Comparison of ENCODE assay signal across 1 cellular context in the genomic region with DNA sequence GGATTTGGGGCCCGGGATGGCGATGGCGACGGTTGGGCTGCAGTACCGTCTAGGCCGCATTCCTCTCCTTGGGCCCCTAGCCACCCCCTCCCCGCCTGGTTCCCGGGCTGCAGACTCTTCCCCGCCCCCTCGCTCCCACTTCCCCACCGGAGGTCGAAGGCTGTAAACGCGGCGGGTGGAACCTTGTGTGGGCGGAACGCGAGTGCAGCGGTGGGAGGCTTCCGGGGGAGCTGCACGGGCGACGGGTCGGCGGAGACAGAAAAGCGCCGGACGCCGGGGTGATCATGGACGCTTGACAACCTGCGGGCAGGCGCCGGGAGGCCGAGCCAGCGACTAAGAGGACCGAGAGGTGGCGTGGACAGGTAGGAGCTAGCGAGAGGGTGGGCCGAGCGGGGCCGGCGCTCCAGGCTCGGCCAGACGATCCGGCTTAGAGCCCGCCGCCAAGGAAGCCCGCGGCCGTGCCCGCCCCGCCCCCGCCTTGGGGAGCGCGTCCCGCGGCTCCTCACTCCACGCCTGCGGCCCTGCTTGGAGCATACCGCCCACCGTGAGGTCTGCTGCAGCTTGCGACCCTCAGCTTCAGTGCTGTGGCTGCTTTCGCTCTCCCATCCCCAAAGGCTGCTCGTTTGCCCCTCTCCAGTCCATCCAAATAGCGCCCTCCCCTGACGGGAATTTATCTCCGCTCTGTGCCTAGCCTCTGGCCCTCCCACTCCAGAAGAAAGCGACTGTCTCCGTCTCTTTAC.
A peak's percentile ranks its signal among the peaks of the same experiment; 100 is the strongest.
TF ChIP-seq lines count a peak whose summit lies in the region.

A gene (plus strand): TSS at position 269 of the 740 bp plus-strand sequence. CDS start 2,126 bp downstream, outside the sequence.

TF ChIP-seq in HepG2, 621 proteins besides CTCF, POLR2A, EP300 and RAD21 (continued from another document and continues in another):
- TF ChIP-seq, protein P1, sequence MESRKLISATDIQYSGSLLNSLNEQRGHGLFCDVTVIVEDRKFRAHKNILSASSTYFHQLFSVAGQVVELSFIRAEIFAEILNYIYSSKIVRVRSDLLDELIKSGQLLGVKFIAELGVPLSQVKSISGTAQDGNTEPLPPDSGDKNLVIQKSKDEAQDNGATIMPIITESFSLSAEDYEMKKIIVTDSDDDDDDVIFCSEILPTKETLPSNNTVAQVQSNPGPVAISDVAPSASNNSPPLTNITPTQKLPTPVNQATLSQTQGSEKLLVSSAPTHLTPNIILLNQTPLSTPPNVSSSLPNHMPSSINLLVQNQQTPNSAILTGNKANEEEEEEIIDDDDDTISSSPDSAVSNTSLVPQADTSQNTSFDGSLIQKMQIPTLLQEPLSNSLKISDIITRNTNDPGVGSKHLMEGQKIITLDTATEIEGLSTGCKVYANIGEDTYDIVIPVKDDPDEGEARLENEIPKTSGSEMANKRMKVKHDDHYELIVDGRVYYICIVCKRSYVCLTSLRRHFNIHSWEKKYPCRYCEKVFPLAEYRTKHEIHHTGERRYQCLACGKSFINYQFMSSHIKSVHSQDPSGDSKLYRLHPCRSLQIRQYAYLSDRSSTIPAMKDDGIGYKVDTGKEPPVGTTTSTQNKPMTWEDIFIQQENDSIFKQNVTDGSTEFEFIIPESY (CRISPR knock-in tag; IDR thresholded peaks at IDR 0.05): peak; percentile 78
- TF ChIP-seq, protein P2, sequence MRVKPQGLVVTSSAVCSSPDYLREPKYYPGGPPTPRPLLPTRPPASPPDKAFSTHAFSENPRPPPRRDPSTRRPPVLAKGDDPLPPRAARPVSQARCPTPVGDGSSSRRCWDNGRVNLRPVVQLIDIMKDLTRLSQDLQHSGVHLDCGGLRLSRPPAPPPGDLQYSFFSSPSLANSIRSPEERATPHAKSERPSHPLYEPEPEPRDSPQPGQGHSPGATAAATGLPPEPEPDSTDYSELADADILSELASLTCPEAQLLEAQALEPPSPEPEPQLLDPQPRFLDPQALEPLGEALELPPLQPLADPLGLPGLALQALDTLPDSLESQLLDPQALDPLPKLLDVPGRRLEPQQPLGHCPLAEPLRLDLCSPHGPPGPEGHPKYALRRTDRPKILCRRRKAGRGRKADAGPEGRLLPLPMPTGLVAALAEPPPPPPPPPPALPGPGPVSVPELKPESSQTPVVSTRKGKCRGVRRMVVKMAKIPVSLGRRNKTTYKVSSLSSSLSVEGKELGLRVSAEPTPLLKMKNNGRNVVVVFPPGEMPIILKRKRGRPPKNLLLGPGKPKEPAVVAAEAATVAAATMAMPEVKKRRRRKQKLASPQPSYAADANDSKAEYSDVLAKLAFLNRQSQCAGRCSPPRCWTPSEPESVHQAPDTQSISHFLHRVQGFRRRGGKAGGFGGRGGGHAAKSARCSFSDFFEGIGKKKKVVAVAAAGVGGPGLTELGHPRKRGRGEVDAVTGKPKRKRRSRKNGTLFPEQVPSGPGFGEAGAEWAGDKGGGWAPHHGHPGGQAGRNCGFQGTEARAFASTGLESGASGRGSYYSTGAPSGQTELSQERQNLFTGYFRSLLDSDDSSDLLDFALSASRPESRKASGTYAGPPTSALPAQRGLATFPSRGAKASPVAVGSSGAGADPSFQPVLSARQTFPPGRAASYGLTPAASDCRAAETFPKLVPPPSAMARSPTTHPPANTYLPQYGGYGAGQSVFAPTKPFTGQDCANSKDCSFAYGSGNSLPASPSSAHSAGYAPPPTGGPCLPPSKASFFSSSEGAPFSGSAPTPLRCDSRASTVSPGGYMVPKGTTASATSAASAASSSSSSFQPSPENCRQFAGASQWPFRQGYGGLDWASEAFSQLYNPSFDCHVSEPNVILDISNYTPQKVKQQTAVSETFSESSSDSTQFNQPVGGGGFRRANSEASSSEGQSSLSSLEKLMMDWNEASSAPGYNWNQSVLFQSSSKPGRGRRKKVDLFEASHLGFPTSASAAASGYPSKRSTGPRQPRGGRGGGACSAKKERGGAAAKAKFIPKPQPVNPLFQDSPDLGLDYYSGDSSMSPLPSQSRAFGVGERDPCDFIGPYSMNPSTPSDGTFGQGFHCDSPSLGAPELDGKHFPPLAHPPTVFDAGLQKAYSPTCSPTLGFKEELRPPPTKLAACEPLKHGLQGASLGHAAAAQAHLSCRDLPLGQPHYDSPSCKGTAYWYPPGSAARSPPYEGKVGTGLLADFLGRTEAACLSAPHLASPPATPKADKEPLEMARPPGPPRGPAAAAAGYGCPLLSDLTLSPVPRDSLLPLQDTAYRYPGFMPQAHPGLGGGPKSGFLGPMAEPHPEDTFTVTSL (CRISPR knock-in tag; IDR thresholded peaks at IDR 0.05; ENCODE audit: borderline replicate concordance): no peak
- TF ChIP-seq ZNF766 (CRISPR knock-in tag; IDR thresholded peaks at IDR 0.05; ENCODE audit: borderline replicate concordance) (peak; percentile 93), ZSCAN9 (CRISPR knock-in tag; IDR thresholded peaks at IDR 0.05; ENCODE audit: borderline replicate concordance) (peak; percentile 78; the same call in 1 of the 2 replicates), HHEX (CRISPR knock-in tag; IDR thresholded peaks at IDR 0.05) (0 out of 2 replicates have a peak, but pooled peaks have one; percentile 69), ARNT2 (CRISPR knock-in tag; IDR thresholded peaks at IDR 0.05; ENCODE audit: low read depth) (peak; percentile 91; the same call in 1 of the 2 replicates), SMAD3 (CRISPR knock-in tag; IDR thresholded peaks at IDR 0.05) (peak; percentile 98), MXI1 (IDR thresholded peaks at IDR 0.05; ENCODE audit: borderline replicate concordance, low read depth, low read length) (peak; percentile 75; the same call in 2 of the 3 replicates), CEBPB (IDR thresholded peaks at IDR 0.05; ENCODE audit: borderline replicate concordance, low read depth, low read length) (no peak), NR2F2 (IDR thresholded peaks at IDR 0.05; ENCODE audit: borderline replicate concordance, low read depth) (no peak; the same call in 1 of the 2 replicates), NR2F1 (CRISPR knock-in tag; IDR thresholded peaks at IDR 0.05) (peak; percentile 32 to 56; a peak in 1 of 4 replicates), HNRNPL (IDR thresholded peaks at IDR 0.05; ENCODE audit: low read depth, low read length) (peak; percentile 73), MTA1 (CRISPR knock-in tag; IDR thresholded peaks at IDR 0.05; ENCODE audit: borderline replicate concordance) (peak; percentile 98), ZNF747 (CRISPR knock-in tag; IDR thresholded peaks at IDR 0.05; ENCODE audit: borderline replicate concordance) (peak; percentile 100), SNAPC2 (CRISPR knock-in tag; IDR thresholded peaks at IDR 0.05) (peak; percentile 86; the same call in 1 of the 2 replicates), ZNF777 (CRISPR knock-in tag; IDR thresholded peaks at IDR 0.05) (peak; percentile 86), NAIF1 (CRISPR knock-in tag; IDR thresholded peaks at IDR 0.05; ENCODE audit: borderline replicate concordance) (peak; percentile 96), NFKBIZ (CRISPR knock-in tag; IDR thresholded peaks at IDR 0.05) (peak; percentile 93), RXRA (CRISPR knock-in tag; IDR thresholded peaks at IDR 0.05) (peak; percentile 91), PRMT3 (CRISPR knock-in tag; IDR thresholded peaks at IDR 0.05; ENCODE audit: borderline replicate concordance, low read depth) (peak; percentile 83; the same call in 1 of the 2 replicates), ZNF446 (CRISPR knock-in tag; IDR thresholded peaks at IDR 0.05) (peak; percentile 91), ASH2L (IDR thresholded peaks at IDR 0.05; ENCODE audit: insufficient read length, low read depth, low read length) (peak; percentile 100), SMYD3 (CRISPR knock-in tag; IDR thresholded peaks at IDR 0.05) (peak; percentile 96)
- TF ChIP-seq, protein P3, sequence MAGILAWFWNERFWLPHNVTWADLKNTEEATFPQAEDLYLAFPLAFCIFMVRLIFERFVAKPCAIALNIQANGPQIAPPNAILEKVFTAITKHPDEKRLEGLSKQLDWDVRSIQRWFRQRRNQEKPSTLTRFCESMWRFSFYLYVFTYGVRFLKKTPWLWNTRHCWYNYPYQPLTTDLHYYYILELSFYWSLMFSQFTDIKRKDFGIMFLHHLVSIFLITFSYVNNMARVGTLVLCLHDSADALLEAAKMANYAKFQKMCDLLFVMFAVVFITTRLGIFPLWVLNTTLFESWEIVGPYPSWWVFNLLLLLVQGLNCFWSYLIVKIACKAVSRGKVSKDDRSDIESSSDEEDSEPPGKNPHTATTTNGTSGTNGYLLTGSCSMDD (CRISPR knock-in tag; IDR thresholded peaks at IDR 0.05): no peak
- TF ChIP-seq, protein P4, sequence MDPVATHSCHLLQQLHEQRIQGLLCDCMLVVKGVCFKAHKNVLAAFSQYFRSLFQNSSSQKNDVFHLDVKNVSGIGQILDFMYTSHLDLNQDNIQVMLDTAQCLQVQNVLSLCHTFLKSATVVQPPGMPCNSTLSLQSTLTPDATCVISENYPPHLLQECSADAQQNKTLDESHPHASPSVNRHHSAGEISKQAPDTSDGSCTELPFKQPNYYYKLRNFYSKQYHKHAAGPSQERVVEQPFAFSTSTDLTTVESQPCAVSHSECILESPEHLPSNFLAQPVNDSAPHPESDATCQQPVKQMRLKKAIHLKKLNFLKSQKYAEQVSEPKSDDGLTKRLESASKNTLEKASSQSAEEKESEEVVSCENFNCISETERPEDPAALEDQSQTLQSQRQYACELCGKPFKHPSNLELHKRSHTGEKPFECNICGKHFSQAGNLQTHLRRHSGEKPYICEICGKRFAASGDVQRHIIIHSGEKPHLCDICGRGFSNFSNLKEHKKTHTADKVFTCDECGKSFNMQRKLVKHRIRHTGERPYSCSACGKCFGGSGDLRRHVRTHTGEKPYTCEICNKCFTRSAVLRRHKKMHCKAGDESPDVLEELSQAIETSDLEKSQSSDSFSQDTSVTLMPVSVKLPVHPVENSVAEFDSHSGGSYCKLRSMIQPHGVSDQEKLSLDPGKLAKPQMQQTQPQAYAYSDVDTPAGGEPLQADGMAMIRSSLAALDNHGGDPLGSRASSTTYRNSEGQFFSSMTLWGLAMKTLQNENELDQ (CRISPR knock-in tag; IDR thresholded peaks at IDR 0.05; ENCODE audit: borderline replicate concordance): peak; percentile 86; the same call in 1 of the 2 replicates
- TF ChIP-seq, protein P5, sequence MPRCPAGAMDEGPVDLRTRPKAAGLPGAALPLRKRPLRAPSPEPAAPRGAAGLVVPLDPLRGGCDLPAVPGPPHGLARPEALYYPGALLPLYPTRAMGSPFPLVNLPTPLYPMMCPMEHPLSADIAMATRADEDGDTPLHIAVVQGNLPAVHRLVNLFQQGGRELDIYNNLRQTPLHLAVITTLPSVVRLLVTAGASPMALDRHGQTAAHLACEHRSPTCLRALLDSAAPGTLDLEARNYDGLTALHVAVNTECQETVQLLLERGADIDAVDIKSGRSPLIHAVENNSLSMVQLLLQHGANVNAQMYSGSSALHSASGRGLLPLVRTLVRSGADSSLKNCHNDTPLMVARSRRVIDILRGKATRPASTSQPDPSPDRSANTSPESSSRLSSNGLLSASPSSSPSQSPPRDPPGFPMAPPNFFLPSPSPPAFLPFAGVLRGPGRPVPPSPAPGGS (CRISPR knock-in tag; IDR thresholded peaks at IDR 0.05): peak; percentile 85; the same call in 1 of the 2 replicates
- TF ChIP-seq, protein P6, sequence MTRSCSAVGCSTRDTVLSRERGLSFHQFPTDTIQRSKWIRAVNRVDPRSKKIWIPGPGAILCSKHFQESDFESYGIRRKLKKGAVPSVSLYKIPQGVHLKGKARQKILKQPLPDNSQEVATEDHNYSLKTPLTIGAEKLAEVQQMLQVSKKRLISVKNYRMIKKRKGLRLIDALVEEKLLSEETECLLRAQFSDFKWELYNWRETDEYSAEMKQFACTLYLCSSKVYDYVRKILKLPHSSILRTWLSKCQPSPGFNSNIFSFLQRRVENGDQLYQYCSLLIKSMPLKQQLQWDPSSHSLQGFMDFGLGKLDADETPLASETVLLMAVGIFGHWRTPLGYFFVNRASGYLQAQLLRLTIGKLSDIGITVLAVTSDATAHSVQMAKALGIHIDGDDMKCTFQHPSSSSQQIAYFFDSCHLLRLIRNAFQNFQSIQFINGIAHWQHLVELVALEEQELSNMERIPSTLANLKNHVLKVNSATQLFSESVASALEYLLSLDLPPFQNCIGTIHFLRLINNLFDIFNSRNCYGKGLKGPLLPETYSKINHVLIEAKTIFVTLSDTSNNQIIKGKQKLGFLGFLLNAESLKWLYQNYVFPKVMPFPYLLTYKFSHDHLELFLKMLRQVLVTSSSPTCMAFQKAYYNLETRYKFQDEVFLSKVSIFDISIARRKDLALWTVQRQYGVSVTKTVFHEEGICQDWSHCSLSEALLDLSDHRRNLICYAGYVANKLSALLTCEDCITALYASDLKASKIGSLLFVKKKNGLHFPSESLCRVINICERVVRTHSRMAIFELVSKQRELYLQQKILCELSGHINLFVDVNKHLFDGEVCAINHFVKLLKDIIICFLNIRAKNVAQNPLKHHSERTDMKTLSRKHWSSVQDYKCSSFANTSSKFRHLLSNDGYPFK (CRISPR knock-in tag; IDR thresholded peaks at IDR 0.05; ENCODE audit: borderline replicate concordance): peak; percentile 95; the same call in 1 of the 2 replicates
- TF ChIP-seq, protein P7, sequence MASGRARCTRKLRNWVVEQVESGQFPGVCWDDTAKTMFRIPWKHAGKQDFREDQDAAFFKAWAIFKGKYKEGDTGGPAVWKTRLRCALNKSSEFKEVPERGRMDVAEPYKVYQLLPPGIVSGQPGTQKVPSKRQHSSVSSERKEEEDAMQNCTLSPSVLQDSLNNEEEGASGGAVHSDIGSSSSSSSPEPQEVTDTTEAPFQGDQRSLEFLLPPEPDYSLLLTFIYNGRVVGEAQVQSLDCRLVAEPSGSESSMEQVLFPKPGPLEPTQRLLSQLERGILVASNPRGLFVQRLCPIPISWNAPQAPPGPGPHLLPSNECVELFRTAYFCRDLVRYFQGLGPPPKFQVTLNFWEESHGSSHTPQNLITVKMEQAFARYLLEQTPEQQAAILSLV (CRISPR knock-in tag; IDR thresholded peaks at IDR 0.05; ENCODE audit: borderline replicate concordance): peak; percentile 97
- TF ChIP-seq, protein P8, sequence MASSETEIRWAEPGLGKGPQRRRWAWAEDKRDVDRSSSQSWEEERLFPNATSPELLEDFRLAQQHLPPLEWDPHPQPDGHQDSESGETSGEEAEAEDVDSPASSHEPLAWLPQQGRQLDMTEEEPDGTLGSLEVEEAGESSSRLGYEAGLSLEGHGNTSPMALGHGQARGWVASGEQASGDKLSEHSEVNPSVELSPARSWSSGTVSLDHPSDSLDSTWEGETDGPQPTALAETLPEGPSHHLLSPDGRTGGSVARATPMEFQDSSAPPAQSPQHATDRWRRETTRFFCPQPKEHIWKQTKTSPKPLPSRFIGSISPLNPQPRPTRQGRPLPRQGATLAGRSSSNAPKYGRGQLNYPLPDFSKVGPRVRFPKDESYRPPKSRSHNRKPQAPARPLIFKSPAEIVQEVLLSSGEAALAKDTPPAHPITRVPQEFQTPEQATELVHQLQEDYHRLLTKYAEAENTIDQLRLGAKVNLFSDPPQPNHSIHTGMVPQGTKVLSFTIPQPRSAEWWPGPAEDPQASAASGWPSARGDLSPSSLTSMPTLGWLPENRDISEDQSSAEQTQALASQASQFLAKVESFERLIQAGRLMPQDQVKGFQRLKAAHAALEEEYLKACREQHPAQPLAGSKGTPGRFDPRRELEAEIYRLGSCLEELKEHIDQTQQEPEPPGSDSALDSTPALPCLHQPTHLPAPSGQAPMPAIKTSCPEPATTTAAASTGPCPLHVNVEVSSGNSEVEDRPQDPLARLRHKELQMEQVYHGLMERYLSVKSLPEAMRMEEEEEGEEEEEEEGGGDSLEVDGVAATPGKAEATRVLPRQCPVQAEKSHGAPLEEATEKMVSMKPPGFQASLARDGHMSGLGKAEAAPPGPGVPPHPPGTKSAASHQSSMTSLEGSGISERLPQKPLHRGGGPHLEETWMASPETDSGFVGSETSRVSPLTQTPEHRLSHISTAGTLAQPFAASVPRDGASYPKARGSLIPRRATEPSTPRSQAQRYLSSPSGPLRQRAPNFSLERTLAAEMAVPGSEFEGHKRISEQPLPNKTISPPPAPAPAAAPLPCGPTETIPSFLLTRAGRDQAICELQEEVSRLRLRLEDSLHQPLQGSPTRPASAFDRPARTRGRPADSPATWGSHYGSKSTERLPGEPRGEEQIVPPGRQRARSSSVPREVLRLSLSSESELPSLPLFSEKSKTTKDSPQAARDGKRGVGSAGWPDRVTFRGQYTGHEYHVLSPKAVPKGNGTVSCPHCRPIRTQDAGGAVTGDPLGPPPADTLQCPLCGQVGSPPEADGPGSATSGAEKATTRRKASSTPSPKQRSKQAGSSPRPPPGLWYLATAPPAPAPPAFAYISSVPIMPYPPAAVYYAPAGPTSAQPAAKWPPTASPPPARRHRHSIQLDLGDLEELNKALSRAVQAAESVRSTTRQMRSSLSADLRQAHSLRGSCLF (CRISPR knock-in tag; IDR thresholded peaks at IDR 0.05; ENCODE audit: borderline replicate concordance): no peak
